In genomic region chr20:5118220-5119142, GRCh38 we compare ENCODE assay signal across 8 cellular contexts. TPM values are rescaled to one million over a fixed set of nuclear protein-coding genes. Genes with fewer than 3 reads are reported as not detected.
A peak's percentile ranks its signal among the peaks of the same experiment; 100 is the strongest.
DNase-seq lines count a peak whose midpoint lies in the region; ATAC-seq, FAIRE-seq and TF ChIP-seq lines count a peak whose summit lies in the region.

No MANE protein-coding gene starts in this region.

- H3K27ac Mint-ChIP-seq in astrocyte (ENCODE audit: unreplicated experiment) (peak overlapping the region; percentile 79), memory B cell (peak overlapping the region; percentile 73)

- peak overlapping the region; percentile 93 for H3K9ac ChIP-seq in astrocyte (ENCODE audit: low read length)

- DNase-seq in stimulated activated CD4-positive, alpha-beta T cell treated with anti-CD3 and anti-CD28 coated beads, Interleukin-15, amount 100 ng/mL, for 24 hours, result peak; percentile 28
- DNase-seq in stimulated activated CD4-positive, alpha-beta T cell treated with anti-CD3 and anti-CD28 coated beads, Interleukin-12 subunit alpha, Interleukin-12 subunit beta, amount 100 ng/mL, for 4 hours, result no peak
- DNase-seq in astrocyte (ENCODE audit: low read depth), result no peak
- DNase-seq in memory B cell (ENCODE audit: low spot score in 2 of 2), result no peak
- DNase-seq in C1 segment of cervical spinal cord (lab: John Stamatoyannopoulos, UW), result no peak
- no peak for DNase-seq in NCI-H1105 treated with DMSO at 0.1 percent for 48 hours (lab: John Stamatoyannopoulos, UW)
- no peak for DNase-seq in KG1 (lab: John Stamatoyannopoulos, UW)

- H3K4me1 ChIP-seq in astrocyte (ENCODE audit: insufficient read depth, low read length), result peaks cover 3% of the 10 kb centered on the region

- no peaks in the 10 kb centered on the region for H3K9me3 ChIP-seq in astrocyte (ENCODE audit: insufficient read depth, low read depth, low read length)

- peaks cover 29% of the 10 kb centered on the region for H4K20me1 ChIP-seq in astrocyte (ENCODE audit: insufficient read depth, low read length)

- no peak for ATAC-seq in memory B cell (ENCODE audit: low read depth)
- no peak for ATAC-seq in GM19035 (IDR thresholded peaks at IDR 0.05; ENCODE audit: unreplicated experiment)

- no peak for TF ChIP-seq CTCF in astrocyte (IDR thresholded peaks at IDR 0.05; ENCODE audit: insufficient read depth, low read depth, low read length)

- H3K36me3 Mint-ChIP-seq in astrocyte (ENCODE audit: low read depth, unreplicated experiment) (no peaks in the 10 kb centered on the region), memory B cell (peaks cover 10% of the 10 kb centered on the region)

- peaks cover 41% of the 10 kb centered on the region for H3K79me2 ChIP-seq in astrocyte (ENCODE audit: insufficient read depth, low read length)

- H3K27me3 Mint-ChIP-seq in astrocyte (ENCODE audit: low read depth, unreplicated experiment) (no peaks in the 10 kb centered on the region), memory B cell (no peaks in the 10 kb centered on the region)

- peak overlapping the region; percentile 92 for H3K4me2 ChIP-seq in astrocyte (ENCODE audit: low read length)

- H3K36me3 ChIP-seq in astrocyte (ENCODE audit: insufficient read depth, low read length), result peaks cover 29% of the 10 kb centered on the region

- FAIRE-seq in astrocyte (lab: Jason Lieb, UNC), result no peak

- H3K4me1 Mint-ChIP-seq in astrocyte (ENCODE audit: low read depth, unreplicated experiment) (peaks cover 24% of the 10 kb centered on the region), memory B cell (peaks cover 5% of the 10 kb centered on the region)

- H3K9me3 Mint-ChIP-seq in astrocyte (ENCODE audit: unreplicated experiment) (no peaks in the 10 kb centered on the region), memory B cell (no peaks in the 10 kb centered on the region)

- H3K4me3 ChIP-seq in astrocyte (ENCODE audit: insufficient read depth, low read depth, low read length), result peak overlapping the region; percentile 99

- H3K27ac ChIP-seq in astrocyte (ENCODE audit: low read depth, low read length), result peak overlapping the region; percentile 88

- H3K27me3 ChIP-seq in astrocyte (ENCODE audit: insufficient read depth, low read length), result no peaks in the 10 kb centered on the region

- H3K4me3 Mint-ChIP-seq in astrocyte (ENCODE audit: unreplicated experiment) (peak overlapping the region; percentile 94), memory B cell (peak overlapping the region; percentile 93)

- no peak overlapping the region for H2AFZ ChIP-seq in astrocyte (ENCODE audit: low read depth, low read length)

RNA-seq across cellular contexts. Expression of gene PCNA, which starts 1.3 kb away (rescaled TPM):
- total RNA-seq in astrocyte, result 73.0 and 77.6 TPM in 2 replicates

RNA-seq across cellular contexts. Expression of gene TMEM230, which starts 5.6 kb away (rescaled TPM):
- total RNA-seq in astrocyte, result 82.6 and 95.6 TPM in 2 replicates

RNA-seq across cellular contexts. Expression of gene CDS2, which starts 8.3 kb away (rescaled TPM):
- total RNA-seq in astrocyte, result 46.3 and 53.9 TPM in 2 replicates
